Comparison of ENCODE assay signal across 13 cellular contexts in genomic region chr2:219219781-219220532, GRCh38. TPM values are rescaled to one million over a fixed set of nuclear protein-coding genes. Genes with fewer than 3 reads are reported as not detected.
DNase-seq lines count a peak whose midpoint lies in the region; ATAC-seq and TF ChIP-seq lines count a peak whose summit lies in the region.
"Had no signal": no experiment of that assay in that cellular context is flagged by ENCODE, and none has a peak within 500 bp of the region (broad histone marks: within the 10 kb centered on the region; RNA-seq: fewer than 3 reads in every experiment).

No MANE protein-coding gene starts in this region.

- peaks cover 70% of the 10 kb centered on the region for H3K36me3 ChIP-seq in BLaER1
- H3K36me3 ChIP-seq in HCT116 (ENCODE audit: control insufficient read depth in 1 of 2, insufficient read depth in 2 of 2, low read length in 2 of 2), result peaks cover 21 to 26% of the 10 kb centered on the region in 2 experiments; a peak in 3 of 4 replicates
- peaks cover 11% of the 10 kb centered on the region for H3K36me3 ChIP-seq in endocrine pancreas (ENCODE audit: control insufficient read depth, insufficient read depth, low read length)
- no peaks in the 10 kb centered on the region for H3K36me3 ChIP-seq in testis (ENCODE audit: low read depth, missing control alignments)

- intact Hi-C loops in HCT116 (cut with micrococcal nuclease), result loop anchor here (1.0 kb wide), 1 partner anchor 54 kb away; no protein-coding TSS in a partner anchor
- intact Hi-C loops in testis (cut with DNase I; ENCODE audit: low total_unique reads), result no loop called here

- no TSS peak for BruUV-seq in HCT116 (replicated peaks; lab: Mats Ljungman, UMichigan)

- H3K4me3 Mint-ChIP-seq in nephron progenitor cell, result peak overlapping the region; percentile 29

- H3K4me3 ChIP-seq in BLaER1 (no peak overlapping the region), HCT116 (replicated peaks in 1 of 2; ENCODE audit: low read depth in 1 of 2, low read length in 2 of 2) (no peak overlapping the region), endocrine pancreas (ENCODE audit: control insufficient read depth, insufficient read depth, low read length) (no peak overlapping the region), testis (no peak overlapping the region)

- H3K9me2 ChIP-seq in HCT116 (ENCODE audit: insufficient read depth), result no peaks in the 10 kb centered on the region

- H3K9me3 Mint-ChIP-seq in nephron progenitor cell, result no peaks in the 10 kb centered on the region
- H3K9me3 Mint-ChIP-seq: memory B cell had no signal

- H3K27ac ChIP-seq in BLaER1 (no peak overlapping the region), HCT116 (ENCODE audit: low read depth, low read length) (peak overlapping the region; percentile 81; the same call in 1 of the 2 replicates), testis (no peak overlapping the region)

- H3K27me3 ChIP-seq in BLaER1, result no peaks in the 10 kb centered on the region
- H3K27me3 ChIP-seq in HCT116 (ENCODE audit: insufficient read depth, low read length), result no peaks in the 10 kb centered on the region
- H3K27me3 ChIP-seq in endocrine pancreas (ENCODE audit: control insufficient read depth, insufficient read depth, low read length), result no peaks in the 10 kb centered on the region
- no peaks in the 10 kb centered on the region for H3K27me3 ChIP-seq in testis

- H3K4me1 ChIP-seq in BLaER1 (peaks cover 45% of the 10 kb centered on the region), HCT116 (ENCODE audit: control insufficient read depth in 1 of 2, insufficient read depth in 2 of 2, low read length in 2 of 2) (peaks cover 9 to 37% of the 10 kb centered on the region in 2 experiments; a peak in 3 of 4 replicates), endocrine pancreas (ENCODE audit: control insufficient read depth, insufficient read depth, low read length) (no peaks in the 10 kb centered on the region), testis (peaks cover 27% of the 10 kb centered on the region)

- no peaks in the 10 kb centered on the region for H3K27me3 Mint-ChIP-seq in nephron progenitor cell (ENCODE audit: low read depth, poor library complexity)
- H3K27me3 Mint-ChIP-seq: memory B cell, progenitor cell of endocrine pancreas had no signal

- H2AFZ ChIP-seq in HCT116 (ENCODE audit: low read depth, low read length, poor library complexity, severe bottlenecking), result no peak overlapping the region

- H3K4me2 ChIP-seq in BLaER1 (peak overlapping the region; percentile 99), HCT116 (ENCODE audit: low read length) (no peak overlapping the region)

- H3K4me1 Mint-ChIP-seq in nephron progenitor cell, result peaks cover 22% of the 10 kb centered on the region

- TF ChIP-seq POLR2A in HCT116 (IDR thresholded peaks at IDR 0.05; ENCODE audit: borderline replicate concordance, extremely low read depth, insufficient read depth, insufficient read length), result no peak
- TF ChIP-seq POLR2A in testis (IDR thresholded peaks at IDR 0.05), result no peak

- POLR2A ChIA-PET in HCT116 (lab: Charles Lee), result no interaction called here

- no peaks in the 10 kb centered on the region for H3K79me2 ChIP-seq in HCT116 (ENCODE audit: insufficient read depth, low read length)

- H3K9ac ChIP-seq in BLaER1 (peak overlapping the region; percentile 82; the same call in 1 of the 2 replicates), HCT116 (ENCODE audit: low read length) (peak overlapping the region; percentile 76), endocrine pancreas (ENCODE audit: control insufficient read depth, insufficient read depth, low read length) (peak overlapping the region; percentile 73)

- CTCF ChIA-PET in HCT116 (lab: Charles Lee), result interaction anchor here (2.7 kb wide), 1 partner anchor 75 kb away, joined by 12 read pairs; no protein-coding TSS in a partner anchor

- H3K9me3 ChIP-seq in BLaER1 (no peaks in the 10 kb centered on the region), HCT116 (ENCODE audit: control insufficient read depth in 1 of 2, insufficient read depth in 1 of 2, low read depth in 1 of 2, low read length in 2 of 2) (no peaks in the 10 kb centered on the region), endocrine pancreas (ENCODE audit: control insufficient read depth, low read length) (no peaks in the 10 kb centered on the region), testis (no peaks in the 10 kb centered on the region)

- no peak for TF ChIP-seq RAD21 in HCT116 (IDR thresholded peaks at IDR 0.05; ENCODE audit: low read depth)

- H3K36me3 Mint-ChIP-seq in nephron progenitor cell (ENCODE audit: low read depth), result peaks cover 34% of the 10 kb centered on the region

- ATAC-seq in HCT116 (no peak), GM21515 (IDR thresholded peaks at IDR 0.05; ENCODE audit: unreplicated experiment) (no peak)

- RAD21 ChIA-PET in HCT116 (lab: Charles Lee; ENCODE audit: low non-redundant PET in 1 of 2, low total read pairs in 2 of 2, uncharacterized antibody in 2 of 2, unreplicated experiment in 2 of 2), result no interaction called here

- H4K20me1 ChIP-seq in BLaER1 (peaks cover 40% of the 10 kb centered on the region), HCT116 (ENCODE audit: insufficient read depth) (no peaks in the 10 kb centered on the region)

- WGBS in testis, 2 donors, result 71 to 83% methylated on average over 17 to 18 of the region's 18 CpGs

- DNase-seq in HCT116 (ENCODE audit: low read depth, low spot score) (no peak), nephron progenitor cell (no peak), testis (no peak), ureter (ENCODE audit: low spot score) (no peak)
- DNase-seq in activated CD8-positive, alpha-beta memory T cell treated with anti-CD3 and anti-CD28 coated beads, Interleukin-2, amount 50 U/mL, for 48 hours, result no peak
- DNase-seq: cortex of kidney, NCI-H1105, NCI-H226 had no signal

- peak overlapping the region; percentile 70 for H3K27ac Mint-ChIP-seq in nephron progenitor cell

- no peak for TF ChIP-seq CTCF in HCT116 (IDR thresholded peaks at IDR 0.05 in 2 of 3, conservative IDR thresholded peaks at IDR 0.05 in 1 of 3; ENCODE audit: borderline replicate concordance in 1 of 3, insufficient read depth in 1 of 3, low read depth in 2 of 3, low read length in 2 of 3)
- TF ChIP-seq CTCF in nephron progenitor cell (IDR thresholded peaks at IDR 0.05), result no peak
- no peak for TF ChIP-seq CTCF in testis (IDR thresholded peaks at IDR 0.05)

TF ChIP-seq in HCT116, 20 proteins besides CTCF, POLR2A, EP300 and RAD21:
- TF ChIP-seq YY1 (IDR thresholded peaks at IDR 0.05; ENCODE audit: extremely low read depth, insufficient replicate concordance, low read depth, low read length) (no peak), JUND (IDR thresholded peaks at IDR 0.05) (no peak), EZH2 (IDR thresholded peaks at IDR 0.05) (no peak), EZH2phosphoT487 (IDR thresholded peaks at IDR 0.05; ENCODE audit: borderline replicate concordance) (no peak), ZBTB33 (IDR thresholded peaks at IDR 0.05; ENCODE audit: extremely low read depth, insufficient replicate concordance, low read length) (no peak), EGR1 (IDR thresholded peaks at IDR 0.05; ENCODE audit: low read depth) (no peak), CEBPB (IDR thresholded peaks at IDR 0.05; ENCODE audit: low read depth) (no peak), CBX3 (IDR thresholded peaks at IDR 0.05; ENCODE audit: low read depth) (no peak), POLR2AphosphoS5 (IDR thresholded peaks at IDR 0.05; ENCODE audit: low read depth, low read length) (no peak)

RNA-seq across cellular contexts. Expression of gene ABCB6, which starts 1.2 kb away (rescaled TPM):
- total RNA-seq in HCT116 (2021; ENCODE audit: unreplicated experiment) (24.5 TPM), testis (10 to 100 TPM; 43.8 to 47.0 TPM), ureter (36.1 TPM)
- polyA plus RNA-seq in HCT116 (2012), result 29.5 and 30.3 TPM in 2 replicates
- polyA plus RNA-seq in testis (ENCODE audit: insufficient read depth, low read depth, low replicate concordance), result 94.8 TPM

RNA-seq across cellular contexts. Expression of gene ATG9A, which starts 9.5 kb away (rescaled TPM):
- total RNA-seq in HCT116 (2021; ENCODE audit: unreplicated experiment) (51.8 TPM), testis (100 to 1,000 TPM; 115 to 125 TPM), ureter (31.6 TPM)
- polyA plus RNA-seq in HCT116 (2012), result 56.2 and 59.5 TPM in 2 replicates
- polyA plus RNA-seq in testis (ENCODE audit: insufficient read depth, low read depth, low replicate concordance), result 207 TPM

RNA-seq across cellular contexts. Expression of gene ANKZF1, which starts 9.6 kb away (rescaled TPM):
- total RNA-seq in HCT116 (2021; ENCODE audit: unreplicated experiment) (64.7 TPM), testis (10 to 100 TPM; 50.9 to 56.4 TPM), ureter (73.1 TPM)
- 55.8 and 69.3 TPM in 2 replicates for polyA plus RNA-seq in HCT116 (2012)
- polyA plus RNA-seq in testis (ENCODE audit: insufficient read depth, low read depth, low replicate concordance), result 27.9 TPM

RNA-seq across cellular contexts. Expression of gene ZFAND2B, which starts 13.4 kb away (rescaled TPM):
- total RNA-seq in HCT116 (2021; ENCODE audit: unreplicated experiment), result 31.4 TPM
- polyA plus RNA-seq in HCT116 (2012), result 35.6 and 40.9 TPM in 2 replicates
- total RNA-seq in testis, result 10 to 100 TPM; 34.3 to 41.3 TPM
- 27.0 TPM for polyA plus RNA-seq in testis (ENCODE audit: insufficient read depth, low read depth, low replicate concordance)
- 28.7 TPM for total RNA-seq in ureter

RNA-seq across cellular contexts. Expression of gene GLB1L, which starts 25.3 kb away (rescaled TPM):
- total RNA-seq in HCT116 (2021; ENCODE audit: unreplicated experiment), result 6.6 TPM
- 2.4 and 4.6 TPM in 2 replicates for polyA plus RNA-seq in HCT116 (2012)
- 100 to 1,000 TPM in 1 of 2 donors, 10 to 100 TPM in 1; 70.9 to 109 TPM for total RNA-seq in testis
- 224 TPM for polyA plus RNA-seq in testis (ENCODE audit: insufficient read depth, low read depth, low replicate concordance)
- 9.9 TPM for total RNA-seq in ureter
